1 cellular context compared by ENCODE assay signal in genomic region chr7:6631605-6632004, GRCh38.
TF ChIP-seq lines count a peak whose summit lies in the region.

No MANE protein-coding gene starts in this region.

TF ChIP-seq in HEK293, 187 proteins besides CTCF, POLR2A, EP300 and RAD21:
- TF ChIP-seq KLF16 (tag by site-specific recombination; IDR thresholded peaks at IDR 0.05) (no peak), PRDM6 (tag by site-specific recombination; IDR thresholded peaks at IDR 0.05) (no peak), GLIS1 (tag by site-specific recombination; IDR thresholded peaks at IDR 0.05) (peak; percentile 17; the same call in 1 of the 2 replicates), ZIC2 (tag by site-specific recombination; IDR thresholded peaks at IDR 0.05) (peak; percentile 88), ZNF169 (tag by site-specific recombination; IDR thresholded peaks at IDR 0.05) (no peak), ZNF776 (tag by site-specific recombination; IDR thresholded peaks at IDR 0.05; ENCODE audit: borderline replicate concordance) (no peak), ZFP3 (tag by site-specific recombination; IDR thresholded peaks at IDR 0.05; ENCODE audit: low read depth) (no peak), ZNF280C (tag by site-specific recombination; IDR thresholded peaks at IDR 0.05) (no peak), ZNF670 (tag by site-specific recombination; IDR thresholded peaks at IDR 0.05; ENCODE audit: low read depth) (no peak), ZNF654 (tag by site-specific recombination; IDR thresholded peaks at IDR 0.05; ENCODE audit: low read depth) (no peak), ZNF292 (tag by site-specific recombination; IDR thresholded peaks at IDR 0.05; ENCODE audit: borderline replicate concordance, low read depth) (no peak), ZNF366 (tag by site-specific recombination; conservative IDR thresholded peaks at IDR 0.05) (no peak), ZNF768 (tag by site-specific recombination; IDR thresholded peaks at IDR 0.05) (no peak), ZNF48 (tag by site-specific recombination; IDR thresholded peaks at IDR 0.05) (no peak)
- TF ChIP-seq, protein P1, sequence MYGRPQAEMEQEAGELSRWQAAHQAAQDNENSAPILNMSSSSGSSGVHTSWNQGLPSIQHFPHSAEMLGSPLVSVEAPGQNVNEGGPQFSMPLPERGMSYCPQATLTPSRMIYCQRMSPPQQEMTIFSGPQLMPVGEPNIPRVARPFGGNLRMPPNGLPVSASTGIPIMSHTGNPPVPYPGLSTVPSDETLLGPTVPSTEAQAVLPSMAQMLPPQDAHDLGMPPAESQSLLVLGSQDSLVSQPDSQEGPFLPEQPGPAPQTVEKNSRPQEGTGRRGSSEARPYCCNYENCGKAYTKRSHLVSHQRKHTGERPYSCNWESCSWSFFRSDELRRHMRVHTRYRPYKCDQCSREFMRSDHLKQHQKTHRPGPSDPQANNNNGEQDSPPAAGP (tag by site-specific recombination; IDR thresholded peaks at IDR 0.05): no peak
TF ChIP-seq in HEK293: peak in this region for 2.
